In the genomic region with DNA sequence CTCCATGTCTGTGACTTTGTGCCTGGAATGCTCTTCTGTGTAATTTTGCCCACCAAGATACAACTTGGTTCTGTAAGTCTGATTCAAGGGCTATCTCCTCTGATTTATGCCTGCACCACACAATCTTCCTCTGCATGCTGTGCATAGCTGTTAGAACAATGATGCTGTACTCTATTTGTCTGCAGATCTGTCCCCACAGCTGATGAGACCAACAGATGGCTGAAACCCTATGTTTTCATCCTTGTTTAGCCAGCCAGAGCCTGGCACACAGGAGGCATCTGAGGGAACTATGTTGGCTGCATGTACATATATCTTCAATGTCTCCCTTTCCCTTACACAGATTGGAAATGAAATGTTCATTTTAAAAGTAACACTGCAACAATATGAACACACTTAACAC, we compare ENCODE assay signal across 25 cellular contexts. TPM values are rescaled to one million over a fixed set of nuclear protein-coding genes. Genes with fewer than 3 reads are reported as not detected.
"Had no signal": no experiment of that assay in that cellular context is flagged by ENCODE, and none has a peak within 500 bp of the region (broad histone marks: within the 10 kb centered on the region; RNA-seq: fewer than 3 reads in every experiment).

No MANE protein-coding gene starts in this region.

- DNase-seq: activated CD4-positive, alpha-beta memory T cell treated with anti-CD3 and anti-CD28 coated beads, Interleukin-2, amount 10 ng/mL, durations not matched to agents 7 days and 5 days; activated CD4-positive, alpha-beta T cell treated with anti-CD3 and anti-CD28 coated beads for 36 hours; activated CD4-positive, alpha-beta T cell treated with anti-CD3 and anti-CD28 coated beads, Interleukin-2, amount 50 U/mL, for 1 hour; activated gamma-delta T cell; activated naive CD4-positive, alpha-beta T cell treated with anti-CD3 and anti-CD28 coated beads for 36 hours; activated T-cell treated with anti-CD3 and anti-CD28 coated beads for 4 hours; activated T-cell treated with anti-CD3 and anti-CD28 coated beads, Interleukin-2, amount 50 U/mL, for 48 hours; amygdala; brain microvascular endothelial cell; Karpas-422; MM.1S; NCI-H1105; NCI-H1436; NCI-H187 treated with DMSO at 0.1 percent for 48 hours; NCI-H2081 treated with DMSO at 0.1 percent for 48 hours; NCI-H446; NCI-H524; SHP77 treated with DMSO at 0.1 percent for 48 hours; T-helper 9 cell; WERI-Rb-1 had no signal

- H3K27ac ChIP-seq: brain microvascular endothelial cell, WERI-Rb-1 had no signal

- H3K27ac Mint-ChIP-seq: activated CD4-positive, alpha-beta memory T cell treated with anti-CD3 and anti-CD28 coated beads, Interleukin-2, amount 10 ng/mL, durations not matched to agents 7 days and 5 days; activated CD4-positive, alpha-beta T cell treated with anti-CD3 and anti-CD28 coated beads for 36 hours; activated naive CD4-positive, alpha-beta T cell treated with anti-CD3 and anti-CD28 coated beads for 36 hours; activated naive CD8-positive, alpha-beta T cell; activated T-helper 17 cell treated with anti-CD3 and anti-CD28 coated beads, Interleukin-2, amount 50 U/mL, for 72 hours; T-helper 1 cell treated with Interleukin-12 subunit alpha and Interleukin-12 subunit beta and Interleukin-4 antibody, amounts not matched to agents 30 μg/mL and 1 μg/mL, for 36 hours had no signal

- H3K36me3 ChIP-seq: WERI-Rb-1 had no signal

- H3K4me3 Mint-ChIP-seq: activated CD4-positive, alpha-beta memory T cell treated with anti-CD3 and anti-CD28 coated beads, Interleukin-2, amount 10 ng/mL, durations not matched to agents 7 days and 5 days; activated CD4-positive, alpha-beta T cell treated with anti-CD3 and anti-CD28 coated beads for 36 hours; activated naive CD4-positive, alpha-beta T cell treated with anti-CD3 and anti-CD28 coated beads for 36 hours; activated naive CD8-positive, alpha-beta T cell; activated T-helper 17 cell treated with anti-CD3 and anti-CD28 coated beads, Interleukin-2, amount 50 U/mL, for 72 hours; T-helper 1 cell treated with Interleukin-12 subunit alpha and Interleukin-12 subunit beta and Interleukin-4 antibody, amounts not matched to agents 30 μg/mL and 1 μg/mL, for 36 hours had no signal

- H3K27me3 ChIP-seq: brain microvascular endothelial cell had no signal

- ATAC-seq: activated CD4-positive, alpha-beta T cell treated with anti-CD3 and anti-CD28 coated beads for 36 hours; activated T-helper 17 cell treated with anti-CD3 and anti-CD28 coated beads, Interleukin-2, amount 50 U/mL, for 72 hours had no signal

- H3K4me1 Mint-ChIP-seq: activated CD4-positive, alpha-beta memory T cell treated with anti-CD3 and anti-CD28 coated beads, Interleukin-2, amount 10 ng/mL, durations not matched to agents 7 days and 5 days; activated CD4-positive, alpha-beta T cell treated with anti-CD3 and anti-CD28 coated beads for 36 hours; activated T-helper 17 cell treated with anti-CD3 and anti-CD28 coated beads, Interleukin-2, amount 50 U/mL, for 72 hours had no signal

- H3K9me3 Mint-ChIP-seq: activated CD4-positive, alpha-beta memory T cell treated with anti-CD3 and anti-CD28 coated beads, Interleukin-2, amount 10 ng/mL, durations not matched to agents 7 days and 5 days; activated naive CD4-positive, alpha-beta T cell treated with anti-CD3 and anti-CD28 coated beads for 36 hours; activated T-helper 17 cell treated with anti-CD3 and anti-CD28 coated beads, Interleukin-2, amount 50 U/mL, for 72 hours; T-helper 1 cell treated with Interleukin-12 subunit alpha and Interleukin-12 subunit beta and Interleukin-4 antibody, amounts not matched to agents 30 μg/mL and 1 μg/mL, for 36 hours had no signal

RNA-seq across cellular contexts. Expression of a gene that starts 57.9 kb away (rescaled TPM):
- total RNA-seq: activated CD4-positive, alpha-beta memory T cell treated with anti-CD3 and anti-CD28 coated beads, Interleukin-2, amount 10 ng/mL, durations not matched to agents 7 days and 5 days; activated CD8-positive, alpha-beta memory T cell treated with anti-CD3 and anti-CD28 coated beads for 36 hours; activated T-helper 17 cell treated with anti-CD3 and anti-CD28 coated beads, Interleukin-2, amount 50 U/mL, for 72 hours; SK-MEL-5 had no signal

RNA-seq across cellular contexts. Expression of a gene that starts 58.5 kb away (rescaled TPM):
- total RNA-seq: activated CD8-positive, alpha-beta memory T cell treated with anti-CD3 and anti-CD28 coated beads for 36 hours; activated T-helper 17 cell treated with anti-CD3 and anti-CD28 coated beads, Interleukin-2, amount 50 U/mL, for 72 hours had no signal
